ENCODE assay signal across 19 cellular contexts in the genomic region with DNA sequence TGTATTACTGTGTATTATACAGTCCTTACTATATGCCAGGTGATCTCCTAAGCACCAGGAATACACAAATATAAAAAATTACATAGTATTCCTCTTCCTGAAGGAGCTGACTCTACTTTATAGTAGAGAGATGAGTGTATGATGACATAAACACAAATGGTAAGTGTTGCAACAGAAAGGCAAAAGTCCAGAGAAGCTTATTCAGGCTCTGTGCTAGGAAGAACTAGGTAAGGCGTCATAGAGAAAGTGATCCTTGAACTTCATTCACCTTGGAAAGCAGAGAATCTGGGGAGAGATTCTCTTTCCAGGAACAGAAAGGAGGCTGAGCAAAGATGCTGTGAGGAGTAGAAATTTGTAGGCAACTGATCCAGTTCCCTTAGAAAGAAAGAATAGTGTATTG.
DNase-seq lines count a peak whose midpoint lies in the region; ATAC-seq and TF ChIP-seq lines count a peak whose summit lies in the region.
"Had no signal": no experiment of that assay in that cellular context is flagged by ENCODE, and none has a peak within 500 bp of the region (broad histone marks: within the 10 kb centered on the region; RNA-seq: fewer than 3 reads in every experiment).

No MANE protein-coding gene starts in this region.

- no peak for TF ChIP-seq POLR2A in prostate gland (IDR thresholded peaks at IDR 0.05)

- H3K36me3 ChIP-seq in mammary epithelial cell (ENCODE audit: insufficient read depth, low read length) (no peaks in the 10 kb centered on the region), GM23248 (ENCODE audit: low read depth) (no peaks in the 10 kb centered on the region), hepatocyte (replicated peaks; ENCODE audit: insufficient read depth, low read depth) (no peaks in the 10 kb centered on the region), prostate gland (no peaks in the 10 kb centered on the region)
- H3K36me3 ChIP-seq: BLaER1, HAP-1 had no signal

- no peak overlapping the region for H3K4me3 Mint-ChIP-seq in MCF 10A (ENCODE audit: unreplicated experiment)
- H3K4me3 Mint-ChIP-seq: B cell; CD4-positive, CD25-positive, alpha-beta regulatory T cell; CD8-positive, alpha-beta T cell; HFFc6 had no signal

- dilution Hi-C loops in mammary epithelial cell (cut with HindIII; ENCODE audit: low sequenced_read_pairs): no loop called here

- H3K4me3 ChIP-seq in mammary epithelial cell (replicated peaks in 1 of 3; ENCODE audit: insufficient read depth in 1 of 3, low read depth in 2 of 3, low read length in 3 of 3) (no peak overlapping the region), GM23248 (no peak overlapping the region), epithelial cell of esophagus (ENCODE audit: low read length) (no peak overlapping the region), hepatocyte (no peak overlapping the region), prostate gland (no peak overlapping the region)
- H3K4me3 ChIP-seq: BLaER1, HAP-1 had no signal

- H3K79me2 ChIP-seq in mammary epithelial cell (ENCODE audit: insufficient read depth, low read length): no peaks in the 10 kb centered on the region
- no peaks in the 10 kb centered on the region for H3K79me2 ChIP-seq in GM23248 (ENCODE audit: insufficient read depth)
- H3K79me2 ChIP-seq in hepatocyte: no peaks in the 10 kb centered on the region

- H3K4me1 ChIP-seq in mammary epithelial cell (ENCODE audit: insufficient read depth, low read length) (no peaks in the 10 kb centered on the region), GM23248 (ENCODE audit: insufficient read depth) (no peaks in the 10 kb centered on the region), hepatocyte (ENCODE audit: insufficient read depth) (no peaks in the 10 kb centered on the region), prostate gland (replicated peaks) (no peaks in the 10 kb centered on the region)
- H3K4me1 ChIP-seq: BLaER1, HAP-1 had no signal

- ATAC-seq in HG03025 (IDR thresholded peaks at IDR 0.05; ENCODE audit: low FRiP score, unreplicated experiment): no peak
- ATAC-seq in GM21447 (IDR thresholded peaks at IDR 0.05; ENCODE audit: unreplicated experiment): no peak
- ATAC-seq: CD8-positive, alpha-beta T cell had no signal

- H3K9me3 ChIP-seq in mammary epithelial cell (replicated peaks; ENCODE audit: insufficient read depth, low read length) (no peaks in the 10 kb centered on the region), GM23248 (ENCODE audit: low read depth) (no peaks in the 10 kb centered on the region), hepatocyte (ENCODE audit: low read depth) (no peaks in the 10 kb centered on the region), prostate gland (no peaks in the 10 kb centered on the region)
- H3K9me3 ChIP-seq: BLaER1 had no signal

- no TSS peak for BruUV-seq in MCF 10A (replicated peaks; lab: Mats Ljungman, UMichigan)
- no TSS peak for BruUV-seq in mammary epithelial cell (replicated peaks; lab: Mats Ljungman, UMichigan)

- no peaks in the 10 kb centered on the region for H3K36me3 Mint-ChIP-seq in MCF 10A (ENCODE audit: insufficient read depth, unreplicated experiment)
- H3K36me3 Mint-ChIP-seq: CD4-positive, CD25-positive, alpha-beta regulatory T cell; CD8-positive, alpha-beta T cell had no signal

- peak; percentile 9 for DNase-seq in MCF 10A (ENCODE audit: unreplicated experiment)
- DNase-seq in mammary epithelial cell: no peak
- peak; percentile 58 for DNase-seq in GM23248
- peak; percentile 2 for DNase-seq in epithelial cell of esophagus (ENCODE audit: low read depth)
- DNase-seq in hepatocyte (ENCODE audit: low spot score): peak; percentile 13
- DNase-seq in prostate gland (ENCODE audit: low spot score): no peak
- DNase-seq: CD4-positive, CD25-positive, alpha-beta regulatory T cell; CD8-positive, alpha-beta T cell; DMS 273 treated with DMSO at 0.1 percent for 48 hours; DND-41; GOT3; HFFc6 had no signal

- H3K4me2 ChIP-seq in mammary epithelial cell (ENCODE audit: insufficient read depth, low read depth, low read length) (no peak overlapping the region), GM23248 (ENCODE audit: unreplicated experiment) (no peak overlapping the region), hepatocyte (no peak overlapping the region)
- H3K4me2 ChIP-seq: BLaER1 had no signal

- no peaks in the 10 kb centered on the region for H3K9me2 ChIP-seq in GM23248 (ENCODE audit: insufficient read depth)
- H3K9me2 ChIP-seq in hepatocyte (replicated peaks; ENCODE audit: insufficient read depth): no peaks in the 10 kb centered on the region

- intact Hi-C loops in MCF 10A (cut with micrococcal nuclease) (no loop called here), mammary epithelial cell (cut with micrococcal nuclease) (no loop called here), prostate gland (cut with DNase I) (no loop called here)

- no peak overlapping the region for H3K27ac Mint-ChIP-seq in MCF 10A (ENCODE audit: low read depth, unreplicated experiment)
- H3K27ac Mint-ChIP-seq: B cell; CD4-positive, CD25-positive, alpha-beta regulatory T cell; CD8-positive, alpha-beta T cell; HFFc6 had no signal

- no peaks in the 10 kb centered on the region for H3K27me3 Mint-ChIP-seq in MCF 10A (ENCODE audit: insufficient read depth, unreplicated experiment)
- H3K27me3 Mint-ChIP-seq: B cell; CD4-positive, CD25-positive, alpha-beta regulatory T cell had no signal

- 63% methylated on average over 1 of the region's 1 CpG for WGBS in mammary epithelial cell (ENCODE audit: low coverage, missing lambda C conversion rate)
- 76 to 79% methylated on average over 1 of the region's 1 CpG for WGBS in GM23248 (ENCODE audit: low coverage in 1 of 2, low lambda C conversion rate in 2 of 2, missing lambda C conversion rate in 2 of 2), 2 experiments
- WGBS in hepatocyte (ENCODE audit: low lambda C conversion rate, missing lambda C conversion rate): 81% methylated on average over 1 of the region's 1 CpG
- WGBS in prostate gland: 89% methylated on average over 1 of the region's 1 CpG

- in situ Hi-C loops in mammary epithelial cell (cut with MboI; ENCODE audit: low sequenced_read_pairs in 2 of 2): no loop called here
- in situ Hi-C loops in GM23248 (cut with MboI): no loop called here

- TF ChIP-seq CTCF in MCF 10A (IDR thresholded peaks at IDR 0.05; ENCODE audit: unreplicated experiment) (no peak), mammary epithelial cell (conservative IDR thresholded peaks at IDR 0.05 in 1 of 2, IDR thresholded peaks at IDR 0.05 in 1 of 2; ENCODE audit: extremely low read depth in 1 of 2, insufficient read depth in 1 of 2, low read depth in 1 of 2, low read length in 2 of 2) (no peak), epithelial cell of esophagus (IDR thresholded peaks at IDR 0.05; ENCODE audit: insufficient read depth, low read depth, low read length, missing control alignments) (no peak), hepatocyte (IDR thresholded peaks at IDR 0.05; ENCODE audit: poor library complexity) (no peak), prostate gland (IDR thresholded peaks at IDR 0.05) (no peak)

- POLR2A ChIA-PET in MCF 10A (lab: Yijun Ruan, JAX): no interaction called here

- H3K27me3 ChIP-seq in mammary epithelial cell (ENCODE audit: insufficient read depth, low read length) (peaks cover 1% of the 10 kb centered on the region), GM23248 (replicated peaks; ENCODE audit: insufficient read depth) (no peaks in the 10 kb centered on the region), hepatocyte (no peaks in the 10 kb centered on the region), prostate gland (replicated peaks; ENCODE audit: insufficient read depth) (no peaks in the 10 kb centered on the region)
- H3K27me3 ChIP-seq: BLaER1 had no signal

- H3K9me3 Mint-ChIP-seq in MCF 10A (ENCODE audit: unreplicated experiment): no peaks in the 10 kb centered on the region
- H3K9me3 Mint-ChIP-seq: HFFc6 had no signal

- H3K27ac ChIP-seq in mammary epithelial cell (ENCODE audit: insufficient read depth, low read depth, low read length): no peak overlapping the region
- H3K27ac ChIP-seq in GM23248: no peak overlapping the region
- no peak overlapping the region for H3K27ac ChIP-seq in hepatocyte
- H3K27ac ChIP-seq in prostate gland: no peak overlapping the region
- H3K27ac ChIP-seq: 22Rv1, BLaER1, C4-2B had no signal

- no peak overlapping the region for H3K9ac ChIP-seq in mammary epithelial cell (ENCODE audit: insufficient read depth, low read length)
- no peak overlapping the region for H3K9ac ChIP-seq in GM23248
- H3K9ac ChIP-seq: BLaER1 had no signal

- CTCF ChIA-PET in MCF 10A (lab: Yijun Ruan, JAX): no interaction called here
- CTCF ChIA-PET in mammary epithelial cell (lab: Charles Lee; ENCODE audit: low non-redundant PET): no interaction called here

- H4K20me1 ChIP-seq in mammary epithelial cell (ENCODE audit: insufficient read depth, low read length): no peaks in the 10 kb centered on the region
- H4K20me1 ChIP-seq in GM23248 (ENCODE audit: insufficient read depth): no peaks in the 10 kb centered on the region
- H4K20me1 ChIP-seq in hepatocyte (ENCODE audit: insufficient read depth, poor library complexity, severe bottlenecking): no peaks in the 10 kb centered on the region
- H4K20me1 ChIP-seq: BLaER1 had no signal

- no peaks in the 10 kb centered on the region for H3K4me1 Mint-ChIP-seq in MCF 10A (ENCODE audit: insufficient read depth, unreplicated experiment)
- H3K4me1 Mint-ChIP-seq: B cell; CD4-positive, CD25-positive, alpha-beta regulatory T cell had no signal

- no peak overlapping the region for H2AFZ ChIP-seq in mammary epithelial cell (ENCODE audit: low read depth, low read length)
- H2AFZ ChIP-seq in GM23248: no peak overlapping the region
- no peak overlapping the region for H2AFZ ChIP-seq in hepatocyte

- no peaks in the 10 kb centered on the region for H3F3A ChIP-seq in GM23248 (ENCODE audit: insufficient read depth)

Comparison
In these comparisons a context has a peak if more than half of its experiments do, and no peak if none do; other contexts are left out.
1. DNase-seq: peak in MCF 10A (single experiment), GM23248 (single experiment), epithelial cell of esophagus (single experiment) and hepatocyte (single experiment); none in mammary epithelial cell (single experiment) and prostate gland (single experiment).